ENCODE assay signal across 5 cellular contexts in genomic region chr6:101932704-101933103, GRCh38.
"Had no signal": no experiment of that assay in that cellular context is flagged by ENCODE, and none has a peak within 500 bp of the region (broad histone marks: within the 10 kb centered on the region; RNA-seq: fewer than 3 reads in every experiment).

No MANE protein-coding gene starts in this region.

- DNase-seq: H9, HCEC 1CT, KBM-7 had no signal

- H3K4me3 ChIP-seq: GM23338 had no signal

- H3K27ac Mint-ChIP-seq: GM23338, H9, IgD-negative memory B cell had no signal

- ATAC-seq: GM23338 had no signal

- H3K36me3 Mint-ChIP-seq: IgD-negative memory B cell had no signal

- H3K9me3 Mint-ChIP-seq: GM23338, H9 had no signal

- H3K4me1 Mint-ChIP-seq: IgD-negative memory B cell had no signal

- H3K4me3 Mint-ChIP-seq: GM23338, H9, IgD-negative memory B cell had no signal

- H3K27me3 Mint-ChIP-seq: IgD-negative memory B cell had no signal
